8 cellular contexts compared by ENCODE assay signal in genomic region chr19:18292460-18292809, GRCh38. TPM values are rescaled to one million over a fixed set of nuclear protein-coding genes. Genes with fewer than 3 reads are reported as not detected.
DNase-seq lines count a peak whose midpoint lies in the region; ATAC-seq and TF ChIP-seq lines count a peak whose summit lies in the region.

No MANE protein-coding gene starts in this region.

- peak; percentile 38 for TF ChIP-seq POLR2A in ovary (IDR thresholded peaks at IDR 0.05)

- H3K4me1 ChIP-seq in SJCRH30 (peaks cover 28% of the 10 kb centered on the region), ovary (ENCODE audit: insufficient read depth) (peaks cover 7% of the 10 kb centered on the region)

- H3K36me3 ChIP-seq in SJCRH30 (no peaks in the 10 kb centered on the region), ovary (no peaks in the 10 kb centered on the region)

- peak overlapping the region; percentile 69; the same call in 1 of the 2 replicates for H3K27ac ChIP-seq in SJCRH30
- H3K27ac ChIP-seq in epithelial cell of prostate: peak overlapping the region; percentile 62
- peak overlapping the region; percentile 95 to 100 for H3K27ac ChIP-seq in ovary

- H3K27me3 ChIP-seq in SJCRH30: no peaks in the 10 kb centered on the region
- no peaks in the 10 kb centered on the region for H3K27me3 ChIP-seq in ovary

- intact Hi-C loops in ovary (cut with DNase I): no loop called here

- peak overlapping the region; percentile 61 for H3K4me3 ChIP-seq in SJCRH30
- H3K4me3 ChIP-seq in ovary: peak overlapping the region; percentile 72

- DNase-seq in SKM-1 treated with dmso at 0.1 percent for 144 hours (lab: John Stamatoyannopoulos, UW; ENCODE audit: unreplicated experiment) (peak; percentile 47), SKM-1 (lab: John Stamatoyannopoulos, UW; ENCODE audit: unreplicated experiment) (no peak), SJCRH30 (no peak), epithelial cell of prostate (ENCODE audit: low read depth, low spot score) (no peak), ovary (no peak)
- no peak for DNase-seq in central memory CD4-positive, alpha-beta T cell

- TF ChIP-seq EP300 in ovary (IDR thresholded peaks at IDR 0.05): no peak

- 0 to 1% (median 0%) methylated on average over 20 of the region's 20 CpGs for WGBS in ovary, 3 donors

- ATAC-seq in HG03354 (IDR thresholded peaks at IDR 0.05; ENCODE audit: poor library complexity, severe bottlenecking, unreplicated experiment) (no peak), HG02623 (IDR thresholded peaks at IDR 0.05; ENCODE audit: unreplicated experiment) (no peak)

- TF ChIP-seq CTCF in ovary (IDR thresholded peaks at IDR 0.05): peak in 1 of 3 donors; percentile 14

- no peaks in the 10 kb centered on the region for H3K9me3 ChIP-seq in SJCRH30 (replicated peaks)
- no peaks in the 10 kb centered on the region for H3K9me3 ChIP-seq in ovary

RNA-seq across cellular contexts. Expression of gene JUND, which starts 11.0 kb away (rescaled TPM):
- 70.1 and 94.9 TPM in 2 replicates for total RNA-seq in SJCRH30 (2014; rRNA removed; shearing (Covaris generic))
- 1,000 to 10,000 TPM in 2 of 7 donors, 100 to 1,000 TPM in 5; 163 to 1,260 (median 581) TPM for total RNA-seq in ovary
- polyA plus RNA-seq in ovary: 100 to 1,000 TPM in 1 of 2 donors, 10 to 100 TPM in 1; 95.2 to 301 TPM

RNA-seq across cellular contexts. Expression of gene IQCN, which starts 18.2 kb away (rescaled TPM):
- total RNA-seq in SJCRH30 (2014; rRNA removed; shearing (Covaris generic)): 0.03 and 0.06 TPM in 2 replicates
- total RNA-seq in ovary: 10 to 100 TPM in 5 of 7 donors, 1 to 10 TPM in 2; 6.0 to 18.4 (median 11.7) TPM
- 1 to 10 TPM; 2.5 to 9.3 TPM for polyA plus RNA-seq in ovary

RNA-seq across cellular contexts. Expression of gene LSM4, which starts 30.4 kb away (rescaled TPM):
- total RNA-seq in SJCRH30 (2014; rRNA removed; shearing (Covaris generic)): 378 and 427 TPM in 2 replicates
- total RNA-seq in ovary: 100 to 1,000 TPM in 1 of 7 donors, 10 to 100 TPM in 6; 45.0 to 121 (median 77.3) TPM
- polyA plus RNA-seq in ovary: 10 to 100 TPM; 38.3 to 66.0 TPM

RNA-seq across cellular contexts. Expression of gene PGPEP1, which starts 48.0 kb away (rescaled TPM):
- total RNA-seq in SJCRH30 (2014; rRNA removed; shearing (Covaris generic)): 8.7 and 11.7 TPM in 2 replicates
- 10 to 100 TPM in 6 of 7 donors, 1 to 10 TPM in 1; 9.3 to 64.5 (median 50.3) TPM for total RNA-seq in ovary
- polyA plus RNA-seq in ovary: 10 to 100 TPM; 13.8 to 16.9 TPM
